27 cellular contexts compared by ENCODE assay signal in genomic region chr1:216818284-216818683, GRCh38.
"Had no signal": no experiment of that assay in that cellular context is flagged by ENCODE, and none has a peak within 500 bp of the region (broad histone marks: within the 10 kb centered on the region; RNA-seq: fewer than 3 reads in every experiment).

No MANE protein-coding gene starts in this region.

- H3K27me3 ChIP-seq: hepatocyte, pancreas, stomach, testis, tibial artery, upper lobe of right lung had no signal

- H3K79me2 ChIP-seq: hepatocyte had no signal

- H3K9me3 ChIP-seq: lower lobe of right lung, pancreas, prostate gland, stomach, testis, tibial artery, upper lobe of right lung had no signal

- H3K27ac ChIP-seq: hepatocyte, lower lobe of right lung, pancreas, prostate gland, skin epidermis, stomach, testis, tibial artery, upper lobe of right lung had no signal

- H3K4me3 Mint-ChIP-seq: naive thymus-derived CD8-positive, alpha-beta T cell; nephron; neural crest cell; stimulated activated naive B cell treated with anti-CD40 and anti-IgM and Interleukin-4, amounts not matched to agents 10 μg/mL and 1 μg/mL and 100 μg/mL, for 72 hours had no signal

- H2AFZ ChIP-seq: hepatocyte had no signal

- FAIRE-seq: pancreas, urothelium cell line had no signal

- ATAC-seq: lower lobe of right lung; naive thymus-derived CD8-positive, alpha-beta T cell; pancreas; sciatic nerve; stimulated activated naive B cell treated with anti-CD40 and anti-IgM and Interleukin-4, amounts not matched to agents 10 μg/mL and 1 μg/mL and 100 μg/mL, for 72 hours; stimulated activated naive CD8-positive, alpha-beta T cell treated with anti-CD3 and anti-CD28 coated beads, Interleukin-15, Interleukin-2, amounts not matched to agents 100 U/mL and 50 U/mL, for 24 hours; upper lobe of right lung had no signal

- H3K4me1 ChIP-seq: lower lobe of right lung, pancreas, prostate gland, stomach, testis, tibial artery, upper lobe of right lung had no signal

- H3K27ac Mint-ChIP-seq: naive thymus-derived CD8-positive, alpha-beta T cell; nephron; stimulated activated naive B cell treated with anti-CD40 and anti-IgM and Interleukin-4, amounts not matched to agents 10 μg/mL and 1 μg/mL and 100 μg/mL, for 72 hours had no signal

- H3K4me1 Mint-ChIP-seq: naive thymus-derived CD8-positive, alpha-beta T cell; stimulated activated naive B cell treated with anti-CD40 and anti-IgM and Interleukin-4, amounts not matched to agents 10 μg/mL and 1 μg/mL and 100 μg/mL, for 72 hours had no signal

- DNase-seq: head of caudate nucleus; islet precursor cell; lower lobe of right lung; mammary epithelial cell; mesenchymal stem cell; naive thymus-derived CD8-positive, alpha-beta T cell; nucleus accumbens; pancreas; posterior cingulate gyrus; stimulated activated CD4-positive, alpha-beta T cell treated with anti-CD3 and anti-CD28 coated beads, Interleukin-12 subunit alpha, Interleukin-12 subunit beta, amount 100 ng/mL, for 4 hours; stimulated activated CD4-positive, alpha-beta T cell treated with anti-CD3 and anti-CD28 coated beads, Interleukin-15, amount 100 ng/mL, for 24 hours; stimulated activated CD4-positive, alpha-beta T cell treated with anti-CD3 and anti-CD28 coated beads, Interleukin-2, amount 100 ng/mL, for 24 hours; stimulated activated CD4-positive, alpha-beta T cell treated with anti-CD3 and anti-CD28 coated beads, Interleukin-4, amount 100 ng/mL, for 1 hour; stimulated activated naive B cell treated with anti-CD40 and anti-IgM and Interleukin-4, amounts not matched to agents 10 μg/mL and 1 μg/mL and 100 μg/mL, for 72 hours; stimulated activated naive CD8-positive, alpha-beta T cell treated with anti-CD3 and anti-CD28 coated beads, Interleukin-15, Interleukin-2, amounts not matched to agents 100 U/mL and 50 U/mL, for 24 hours; stomach; testis; tibial artery; trophoblast cell; upper lobe of right lung had no signal

- H3K36me3 Mint-ChIP-seq: naive thymus-derived CD8-positive, alpha-beta T cell; stimulated activated naive B cell treated with anti-CD40 and anti-IgM and Interleukin-4, amounts not matched to agents 10 μg/mL and 1 μg/mL and 100 μg/mL, for 72 hours had no signal

- H3K9me3 Mint-ChIP-seq: nephron; stimulated activated naive B cell treated with anti-CD40 and anti-IgM and Interleukin-4, amounts not matched to agents 10 μg/mL and 1 μg/mL and 100 μg/mL, for 72 hours had no signal

- H3K36me3 ChIP-seq: lower lobe of right lung, pancreas, prostate gland, stomach, tibial artery, upper lobe of right lung had no signal

- H3K4me2 ChIP-seq: hepatocyte had no signal

- H3K4me3 ChIP-seq: hepatocyte, lower lobe of right lung, pancreas, prostate gland, skin epidermis, stomach, testis, tibial artery, upper lobe of right lung had no signal

- H3K27me3 Mint-ChIP-seq: naive thymus-derived CD8-positive, alpha-beta T cell; stimulated activated naive B cell treated with anti-CD40 and anti-IgM and Interleukin-4, amounts not matched to agents 10 μg/mL and 1 μg/mL and 100 μg/mL, for 72 hours had no signal
